ENCODE assay signal across 1 cellular context in genomic region chr1:175434268-175434860, GRCh38.
A peak's percentile ranks its signal among the peaks of the same experiment; 100 is the strongest.
TF ChIP-seq lines count a peak whose summit lies in the region.

No MANE protein-coding gene starts in this region.

TF ChIP-seq in GM12878, 131 proteins besides CTCF, POLR2A, EP300 and RAD21 (continued from another document):
- TF ChIP-seq E4F1 (IDR thresholded peaks at IDR 0.05; ENCODE audit: borderline replicate concordance, partially characterized antibody) (no peak), REST (IDR thresholded peaks at IDR 0.05; ENCODE audit: low read depth, low read length) (no peak), YY1 (IDR thresholded peaks at IDR 0.05; ENCODE audit: low read depth, low read length) (peak; percentile 77), JUNB (IDR thresholded peaks at IDR 0.05) (no peak)
